ENCODE assay signal across 8 cellular contexts in genomic region chr1:212699839-212700596, GRCh38. TPM values are rescaled to one million over a fixed set of nuclear protein-coding genes. Genes with fewer than 3 reads are reported as not detected.
DNase-seq lines count a peak whose midpoint lies in the region; ATAC-seq and TF ChIP-seq lines count a peak whose summit lies in the region.

Gene BATF3 (minus strand): TSS chr1:212699840. CDS start chr1:212699762, 78 bp downstream.

- H3K36me3 ChIP-seq in BJ (ENCODE audit: control insufficient read depth, insufficient read depth, low read length) (no peaks in the 10 kb centered on the region), KOPT-K1 (ENCODE audit: insufficient read depth, low read length) (peaks cover 9% of the 10 kb centered on the region), tibial nerve (no peaks in the 10 kb centered on the region)

- no peak for TF ChIP-seq CTCF in BJ (IDR thresholded peaks at IDR 0.05; ENCODE audit: insufficient read depth, low read depth, low read length)
- no peak for TF ChIP-seq CTCF in nephron progenitor cell (IDR thresholded peaks at IDR 0.05)
- TF ChIP-seq CTCF in tibial nerve (IDR thresholded peaks at IDR 0.05) = no peak

- H3K4me1 ChIP-seq in tibial nerve = peaks cover 0 to 28% (median 10%) of the 10 kb centered on the region in 4 donors

- WGBS in tibial nerve, 2 donors = 1 to 2% methylated on average over 28 to 33 of the region's 89 CpGs

- CTCF ChIA-PET in BJ (lab: Yijun Ruan, JAX) = interaction anchor here (0.9 to 2.2 kb wide), 4 partner anchors 9 to 51 kb away, joined by 3 to 5 read pairs (median 4); no protein-coding TSS in a partner anchor
- CTCF ChIA-PET in activated CD8-positive, alpha-beta memory T cell treated with anti-CD3 and anti-CD28 coated beads, Interleukin-2, amount 10 ng/mL, durations not matched to agents 7 days and 5 days (lab: Charles Lee) = interaction anchor here (0.6 to 9.9 kb wide), 16 partner anchors 11 to 82 kb away, joined by 3 to 109 read pairs (median 8); no protein-coding TSS in a partner anchor

- peaks cover 26% of the 10 kb centered on the region for H3K36me3 Mint-ChIP-seq in activated CD8-positive, alpha-beta memory T cell treated with anti-CD3 and anti-CD28 coated beads, Interleukin-2, amount 10 ng/mL, durations not matched to agents 7 days and 5 days
- no peaks in the 10 kb centered on the region for H3K36me3 Mint-ChIP-seq in nephron progenitor cell (ENCODE audit: low read depth)

- H3K9me3 Mint-ChIP-seq in activated CD8-positive, alpha-beta memory T cell treated with anti-CD3 and anti-CD28 coated beads, Interleukin-2, amount 10 ng/mL, durations not matched to agents 7 days and 5 days (ENCODE audit: low read depth) = no peaks in the 10 kb centered on the region
- H3K9me3 Mint-ChIP-seq in nephron progenitor cell = no peaks in the 10 kb centered on the region

- H3K27me3 ChIP-seq in BJ (ENCODE audit: control insufficient read depth, insufficient read depth, low read length) = peaks cover 6% of the 10 kb centered on the region
- no peaks in the 10 kb centered on the region for H3K27me3 ChIP-seq in tibial nerve

- H3K27ac Mint-ChIP-seq in activated CD8-positive, alpha-beta memory T cell treated with anti-CD3 and anti-CD28 coated beads, Interleukin-2, amount 10 ng/mL, durations not matched to agents 7 days and 5 days = peak within 1 kb of the TSS; percentile 92
- no peak within 1 kb of the TSS for H3K27ac Mint-ChIP-seq in nephron progenitor cell

- no peak for TF ChIP-seq POLR2A in tibial nerve (IDR thresholded peaks at IDR 0.05)

- POLR2A ChIA-PET in BJ (lab: Charles Lee) = no interaction called here

- ATAC-seq in GM19455 (IDR thresholded peaks at IDR 0.05; ENCODE audit: unreplicated experiment) (peak; percentile 38), esophagus mucosa (peak; percentile 19)
- peak; percentile 38 for ATAC-seq in activated CD8-positive, alpha-beta memory T cell treated with anti-CD3 and anti-CD28 coated beads, Interleukin-2, amount 10 ng/mL, durations not matched to agents 7 days and 5 days

- H3K4me3 ChIP-seq in BJ (ENCODE audit: low read depth, low read length) = peak within 1 kb of the TSS; percentile 60
- H3K4me3 ChIP-seq in tibial nerve = peak within 1 kb of the TSS; percentile 51 to 62 (median 56)

- TF ChIP-seq EP300 in tibial nerve (IDR thresholded peaks at IDR 0.05) = no peak

- no peaks in the 10 kb centered on the region for H3K9me3 ChIP-seq in KOPT-K1 (ENCODE audit: insufficient read depth, low read length, poor library complexity, severe bottlenecking)
- H3K9me3 ChIP-seq in tibial nerve = no peaks in the 10 kb centered on the region

- peak within 1 kb of the TSS; percentile 83 for H3K4me3 Mint-ChIP-seq in activated CD8-positive, alpha-beta memory T cell treated with anti-CD3 and anti-CD28 coated beads, Interleukin-2, amount 10 ng/mL, durations not matched to agents 7 days and 5 days
- H3K4me3 Mint-ChIP-seq in nephron progenitor cell = peak within 1 kb of the TSS; percentile 75

- H3K27ac ChIP-seq in KOPT-K1 (ENCODE audit: low read depth, low read length, poor library complexity, severe bottlenecking) (peak within 1 kb of the TSS; percentile 35), tibial nerve (peak within 1 kb of the TSS; percentile 50 to 82 (median 70))

- H3K4me1 Mint-ChIP-seq in activated CD8-positive, alpha-beta memory T cell treated with anti-CD3 and anti-CD28 coated beads, Interleukin-2, amount 10 ng/mL, durations not matched to agents 7 days and 5 days = peaks cover 73% of the 10 kb centered on the region
- peaks cover 16% of the 10 kb centered on the region for H3K4me1 Mint-ChIP-seq in nephron progenitor cell

- no peak for DNase-seq in BJ (ENCODE audit: low read depth)
- DNase-seq in activated CD8-positive, alpha-beta memory T cell treated with anti-CD3 and anti-CD28 coated beads, Interleukin-2, amount 10 ng/mL, durations not matched to agents 7 days and 5 days = peak; percentile 77
- peak; percentile 67 for DNase-seq in nephron progenitor cell
- peak in 1 of 2 donors; percentile 14 for DNase-seq in tibial nerve (ENCODE audit: low spot score in 2 of 2)
- DNase-seq in DMS153 (lab: John Stamatoyannopoulos, UW) = no peak

- no peaks in the 10 kb centered on the region for H3K27me3 Mint-ChIP-seq in activated CD8-positive, alpha-beta memory T cell treated with anti-CD3 and anti-CD28 coated beads, Interleukin-2, amount 10 ng/mL, durations not matched to agents 7 days and 5 days
- H3K27me3 Mint-ChIP-seq in nephron progenitor cell (ENCODE audit: low read depth, poor library complexity) = peaks cover 94% of the 10 kb centered on the region

RNA-seq across cellular contexts. Expression of gene BATF3, which starts in this region (rescaled TPM):
- polyA plus RNA-seq in BJ (2011; rRNA removed) = 1.5 and 1.7 TPM in 2 replicates
- 0.90 and 1.1 TPM in 2 replicates for polyA minus RNA-seq in BJ (2011; rRNA and poly(A)+ RNA removed)
- 100 to 1,000 TPM; 109 to 130 TPM for total RNA-seq in activated CD8-positive, alpha-beta memory T cell treated with anti-CD3 and anti-CD28 coated beads, Interleukin-2, amount 10 ng/mL, durations not matched to agents 7 days and 5 days
- total RNA-seq in esophagus mucosa (0.68 TPM), tibial nerve (1 to 10 TPM; 2.2 to 9.0 (median 3.4) TPM)

Comparison
In these comparisons a context has a peak if more than half of its experiments do, and no peak if none do; other contexts are left out.
1. RNA of gene BATF3 (total RNA-seq): 109 to 130 TPM in activated CD8-positive, alpha-beta memory T cell treated with anti-CD3 and anti-CD28 coated beads, Interleukin-2, amount 10 ng/mL, durations not matched to agents 7 days and 5 days; 2.2 to 9.0 TPM in tibial nerve and 0.68 TPM in esophagus mucosa (single experiment); every median in the first group is over 10 times any median in the second.
2. Peak in ATAC-seq in esophagus mucosa; RNA of the gene not detected or under 1 TPM.
3. DNase-seq: peak in activated CD8-positive, alpha-beta memory T cell treated with anti-CD3 and anti-CD28 coated beads, Interleukin-2, amount 10 ng/mL, durations not matched to agents 7 days and 5 days (single experiment) and nephron progenitor cell (single experiment); none in BJ (single experiment) and DMS153 (single experiment).
4. Peak in every context shown above with its lines, with median percentiles within 50 percentile points of each other: ATAC-seq.